In the genomic region with DNA sequence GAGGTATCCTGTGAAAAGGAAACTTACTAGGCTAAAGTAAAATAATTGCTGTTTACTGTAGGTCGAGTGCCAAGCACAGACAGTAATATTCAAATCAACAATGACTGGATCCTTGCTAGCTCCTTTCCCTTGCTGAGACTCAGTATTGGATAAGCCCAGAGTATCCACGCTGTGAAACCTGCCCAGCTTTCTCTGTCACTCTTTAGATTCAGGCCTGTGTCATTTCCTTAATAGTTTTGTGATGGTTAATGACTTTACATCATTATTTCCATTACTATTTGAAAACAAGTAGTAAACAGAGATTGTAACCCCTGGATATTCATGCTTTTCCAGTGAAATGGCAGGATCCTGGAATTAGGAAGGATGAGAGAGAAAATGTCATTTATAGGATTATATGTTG, we compare ENCODE assay signal across 1 cellular context.
TF ChIP-seq lines count a peak whose summit lies in the region.

No MANE protein-coding gene starts in this region.

TF ChIP-seq in GM23338, 12 proteins besides CTCF, POLR2A, EP300 and RAD21 (continued from another document):
- no peak for TF ChIP-seq ZNF462 (CRISPR knock-in tag; IDR thresholded peaks at IDR 0.05)
- TF ChIP-seq EZH2 (IDR thresholded peaks at IDR 0.05; ENCODE audit: low read depth, unreplicated experiment), result no peak
- TF ChIP-seq STAT1 (IDR thresholded peaks at IDR 0.05; ENCODE audit: unreplicated experiment), result no peak
- TF ChIP-seq, protein P1, sequence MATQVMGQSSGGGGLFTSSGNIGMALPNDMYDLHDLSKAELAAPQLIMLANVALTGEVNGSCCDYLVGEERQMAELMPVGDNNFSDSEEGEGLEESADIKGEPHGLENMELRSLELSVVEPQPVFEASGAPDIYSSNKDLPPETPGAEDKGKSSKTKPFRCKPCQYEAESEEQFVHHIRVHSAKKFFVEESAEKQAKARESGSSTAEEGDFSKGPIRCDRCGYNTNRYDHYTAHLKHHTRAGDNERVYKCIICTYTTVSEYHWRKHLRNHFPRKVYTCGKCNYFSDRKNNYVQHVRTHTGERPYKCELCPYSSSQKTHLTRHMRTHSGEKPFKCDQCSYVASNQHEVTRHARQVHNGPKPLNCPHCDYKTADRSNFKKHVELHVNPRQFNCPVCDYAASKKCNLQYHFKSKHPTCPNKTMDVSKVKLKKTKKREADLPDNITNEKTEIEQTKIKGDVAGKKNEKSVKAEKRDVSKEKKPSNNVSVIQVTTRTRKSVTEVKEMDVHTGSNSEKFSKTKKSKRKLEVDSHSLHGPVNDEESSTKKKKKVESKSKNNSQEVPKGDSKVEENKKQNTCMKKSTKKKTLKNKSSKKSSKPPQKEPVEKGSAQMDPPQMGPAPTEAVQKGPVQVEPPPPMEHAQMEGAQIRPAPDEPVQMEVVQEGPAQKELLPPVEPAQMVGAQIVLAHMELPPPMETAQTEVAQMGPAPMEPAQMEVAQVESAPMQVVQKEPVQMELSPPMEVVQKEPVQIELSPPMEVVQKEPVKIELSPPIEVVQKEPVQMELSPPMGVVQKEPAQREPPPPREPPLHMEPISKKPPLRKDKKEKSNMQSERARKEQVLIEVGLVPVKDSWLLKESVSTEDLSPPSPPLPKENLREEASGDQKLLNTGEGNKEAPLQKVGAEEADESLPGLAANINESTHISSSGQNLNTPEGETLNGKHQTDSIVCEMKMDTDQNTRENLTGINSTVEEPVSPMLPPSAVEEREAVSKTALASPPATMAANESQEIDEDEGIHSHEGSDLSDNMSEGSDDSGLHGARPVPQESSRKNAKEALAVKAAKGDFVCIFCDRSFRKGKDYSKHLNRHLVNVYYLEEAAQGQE (IDR thresholded peaks at IDR 0.05; ENCODE audit: unreplicated experiment), result no peak
